Comparison of ENCODE assay signal across 8 cellular contexts in the genomic region with DNA sequence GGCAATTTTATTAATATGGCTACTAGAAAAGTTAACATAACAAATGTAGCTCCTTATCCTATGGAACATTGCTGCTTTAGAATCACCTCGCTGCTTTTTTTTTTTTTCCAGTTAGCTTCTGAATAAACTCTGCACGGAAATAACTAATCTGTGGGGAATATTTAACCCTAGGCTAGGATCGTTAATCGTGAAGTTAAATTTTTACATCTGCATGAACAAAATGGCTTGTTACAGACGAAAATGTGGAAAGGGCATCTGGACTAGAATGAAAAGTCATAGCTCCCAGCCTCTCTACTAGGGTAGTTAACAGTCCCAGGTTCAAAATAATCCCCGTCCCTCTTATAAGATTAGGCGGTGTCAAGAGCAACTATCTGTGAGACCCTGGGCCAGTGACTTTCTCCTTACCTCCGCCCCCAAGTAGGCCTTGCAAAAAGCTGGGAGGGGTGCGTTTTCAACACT. TPM values are rescaled to one million over a fixed set of nuclear protein-coding genes. Genes with fewer than 3 reads are reported as not detected.
DNase-seq lines count a peak whose midpoint lies in the region; ATAC-seq, FAIRE-seq and TF ChIP-seq lines count a peak whose summit lies in the region.

No MANE protein-coding gene starts in this region.

- no peaks in the 10 kb centered on the region for H4K20me1 ChIP-seq in HCT116 (ENCODE audit: insufficient read depth)
- H4K20me1 ChIP-seq in keratinocyte (ENCODE audit: control insufficient read depth, extremely low read depth, insufficient read depth, low read length), result no peaks in the 10 kb centered on the region

- TF ChIP-seq CTCF in AG09309 (IDR thresholded peaks at IDR 0.05; ENCODE audit: control insufficient read depth, insufficient read depth, low read depth, low read length, missing control alignments), result no peak
- no peak for TF ChIP-seq CTCF in HCT116 (IDR thresholded peaks at IDR 0.05 in 2 of 3, conservative IDR thresholded peaks at IDR 0.05 in 1 of 3; ENCODE audit: borderline replicate concordance in 1 of 3, insufficient read depth in 1 of 3, low read depth in 2 of 3, low read length in 2 of 3)
- no peak for TF ChIP-seq CTCF in keratinocyte (optimal IDR thresholded peaks at IDR 0.05 in 1 of 3, IDR thresholded peaks at IDR 0.05 in 1 of 3, conservative IDR thresholded peaks at IDR 0.05 in 1 of 3; ENCODE audit: extremely low read depth in 1 of 3, insufficient read depth in 2 of 3, low read length in 3 of 3)

- H3K36me3 ChIP-seq in HCT116 (ENCODE audit: control insufficient read depth in 1 of 2, insufficient read depth in 2 of 2, low read length in 2 of 2), result 0 out of 4 replicates have a peak, but pooled peaks cover 0 to 4% of the 10 kb centered on the region in 2 experiments
- H3K36me3 ChIP-seq in keratinocyte (ENCODE audit: control insufficient read depth in 2 of 2, extremely low read depth in 1 of 2, insufficient read depth in 2 of 2, low read length in 2 of 2), result peaks cover 0 to 2% of the 10 kb centered on the region in 2 experiments
- no peaks in the 10 kb centered on the region for H3K36me3 ChIP-seq in subcutaneous abdominal adipose tissue (ENCODE audit: control insufficient read depth in 5 of 5, insufficient read depth in 5 of 5, low read length in 5 of 5)

- H3K27ac ChIP-seq in HCT116 (ENCODE audit: low read depth, low read length) (peak overlapping the region; percentile 83), keratinocyte (ENCODE audit: control insufficient read depth, insufficient read depth, low read length) (peak overlapping the region; percentile 90), subcutaneous abdominal adipose tissue (ENCODE audit: low read depth, low read length) (peak overlapping the region; percentile 67)

- H3K79me2 ChIP-seq in HCT116 (ENCODE audit: insufficient read depth, low read length), result peaks cover 27% of the 10 kb centered on the region; the same call in 1 of the 2 replicates
- H3K79me2 ChIP-seq in keratinocyte (ENCODE audit: control insufficient read depth, insufficient read depth, low read length), result peaks cover 44% of the 10 kb centered on the region

- peak overlapping the region; percentile 88 for H3K4me3 Mint-ChIP-seq in activated T-helper 17 cell treated with anti-CD3 and anti-CD28 coated beads, Interleukin-2, amount 50 U/mL, for 72 hours

- RAD21 ChIA-PET in HCT116 (lab: Charles Lee; ENCODE audit: low non-redundant PET in 1 of 2, low total read pairs in 2 of 2, uncharacterized antibody in 2 of 2, unreplicated experiment in 2 of 2), result interaction anchor here in 1 of 2 experiments (1.0 kb wide), 1 partner anchor 141 kb away, joined by 3 read pairs; the partner anchor contains the start of gene P4HA2

- CTCF ChIA-PET in HCT116 (lab: Charles Lee), result interaction anchor here (0.7 to 3.4 kb wide), 8 partner anchors 94 to 451 kb away, joined by 3 to 14 read pairs (median 3); no protein-coding TSS in a partner anchor

- no peak for TF ChIP-seq RAD21 in HCT116 (IDR thresholded peaks at IDR 0.05; ENCODE audit: low read depth)

- no peaks in the 10 kb centered on the region for H3K9me3 Mint-ChIP-seq in activated T-helper 17 cell treated with anti-CD3 and anti-CD28 coated beads, Interleukin-2, amount 50 U/mL, for 72 hours

- H3K27me3 ChIP-seq in HCT116 (ENCODE audit: insufficient read depth, low read length), result no peaks in the 10 kb centered on the region
- no peaks in the 10 kb centered on the region for H3K27me3 ChIP-seq in keratinocyte (ENCODE audit: control insufficient read depth, extremely low read depth, insufficient read depth, low read length)
- H3K27me3 ChIP-seq in subcutaneous abdominal adipose tissue (ENCODE audit: control insufficient read depth in 5 of 5, insufficient read depth in 4 of 5, low read length in 5 of 5), result no peaks in the 10 kb centered on the region

- H3K4me1 Mint-ChIP-seq in activated T-helper 17 cell treated with anti-CD3 and anti-CD28 coated beads, Interleukin-2, amount 50 U/mL, for 72 hours, result no peaks in the 10 kb centered on the region

- FAIRE-seq in keratinocyte (lab: Jason Lieb, UNC), result no peak

- peak overlapping the region; percentile 46 for H2AFZ ChIP-seq in HCT116 (ENCODE audit: low read depth, low read length, poor library complexity, severe bottlenecking)
- peak overlapping the region; percentile 83 for H2AFZ ChIP-seq in keratinocyte (ENCODE audit: control insufficient read depth, low read length)

- peaks cover 2% of the 10 kb centered on the region for H3K9me1 ChIP-seq in keratinocyte (ENCODE audit: control insufficient read depth, extremely low read depth, insufficient read depth, low read length)

- H3K9me3 ChIP-seq in HCT116 (ENCODE audit: control insufficient read depth in 1 of 2, insufficient read depth in 1 of 2, low read depth in 1 of 2, low read length in 2 of 2) (no peaks in the 10 kb centered on the region), keratinocyte (ENCODE audit: control insufficient read depth, low read depth, low read length) (no peaks in the 10 kb centered on the region), subcutaneous abdominal adipose tissue (ENCODE audit: control insufficient read depth in 5 of 5, low read length in 5 of 5) (no peaks in the 10 kb centered on the region)

- H3K27me3 Mint-ChIP-seq in activated T-helper 17 cell treated with anti-CD3 and anti-CD28 coated beads, Interleukin-2, amount 50 U/mL, for 72 hours, result no peaks in the 10 kb centered on the region

- DNase-seq in AG09309 (ENCODE audit: low read depth) (no peak), HCT116 (ENCODE audit: low read depth, low spot score) (no peak), keratinocyte (ENCODE audit: low read depth, low spot score) (no peak), DMS153 treated with DMSO at 0.1 percent for 48 hours (lab: John Stamatoyannopoulos, UW; ENCODE audit: unreplicated experiment) (no peak), GF-D8 (lab: John Stamatoyannopoulos, UW) (no peak)

- ATAC-seq in HCT116, result peak; percentile 41; the same call in 1 of the 2 replicates
- ATAC-seq in activated T-helper 17 cell treated with anti-CD3 and anti-CD28 coated beads, Interleukin-2, amount 50 U/mL, for 72 hours (replicated peaks), result no peak
- ATAC-seq in GM19023 (IDR thresholded peaks at IDR 0.05; ENCODE audit: unreplicated experiment), result no peak

- H3K4me1 ChIP-seq in HCT116 (ENCODE audit: control insufficient read depth in 1 of 2, insufficient read depth in 2 of 2, low read length in 2 of 2), result peaks cover 18 to 53% of the 10 kb centered on the region in 2 experiments
- peaks cover 43% of the 10 kb centered on the region for H3K4me1 ChIP-seq in keratinocyte (ENCODE audit: control insufficient read depth, extremely low read depth, insufficient read depth, low read length)
- H3K4me1 ChIP-seq in subcutaneous abdominal adipose tissue (ENCODE audit: control insufficient read depth in 5 of 5, insufficient read depth in 5 of 5, low read length in 5 of 5), result peaks cover 2 to 59% (median 47%) of the 10 kb centered on the region in 5 donors

- peak overlapping the region; percentile 64 for H3K4me3 ChIP-seq in AG09309 (ENCODE audit: control insufficient read depth, low read depth, low read length)
- peak overlapping the region; percentile 71 to 75 for H3K4me3 ChIP-seq in HCT116 (replicated peaks in 1 of 2; ENCODE audit: low read depth in 1 of 2, low read length in 2 of 2)
- peak overlapping the region; percentile 58 to 88 (median 80) for H3K4me3 ChIP-seq in keratinocyte (ENCODE audit: control insufficient read depth in 2 of 3, extremely low read depth in 1 of 3, insufficient read depth in 2 of 3, low read depth in 1 of 3, low read length in 3 of 3)
- peak overlapping the region; percentile 70 to 83 (median 75) for H3K4me3 ChIP-seq in subcutaneous abdominal adipose tissue (ENCODE audit: low read depth in 1 of 5, low read length in 5 of 5)

- TF ChIP-seq POLR2A in HCT116 (IDR thresholded peaks at IDR 0.05; ENCODE audit: borderline replicate concordance, extremely low read depth, insufficient read depth, insufficient read length), result no peak

- peak overlapping the region; percentile 87 for H3K27ac Mint-ChIP-seq in activated T-helper 17 cell treated with anti-CD3 and anti-CD28 coated beads, Interleukin-2, amount 50 U/mL, for 72 hours

- intact Hi-C loops in HCT116 (cut with micrococcal nuclease), result loop anchor here (1.0 to 10.0 kb wide), 3 partner anchors 77 to 304 kb away; partner anchors contain the start of gene SLC22A4

- dilution Hi-C loops in keratinocyte (cut with MboI; ENCODE audit: extremely low pct_ligation_motif_present, low sequenced_read_pairs), result no loop called here

- peaks cover 4% of the 10 kb centered on the region for H3K36me3 Mint-ChIP-seq in activated T-helper 17 cell treated with anti-CD3 and anti-CD28 coated beads, Interleukin-2, amount 50 U/mL, for 72 hours (ENCODE audit: low read depth)

- H3K9me2 ChIP-seq in HCT116 (ENCODE audit: insufficient read depth), result no peaks in the 10 kb centered on the region

- POLR2A ChIA-PET in HCT116 (lab: Charles Lee), result interaction anchor here (0.9 to 2.2 kb wide), 3 partner anchors 10 to 122 kb away, joined by 3 to 12 read pairs (median 3); partner anchors contain the start of genes IRF1 and SLC22A4

- H3K4me2 ChIP-seq in HCT116 (ENCODE audit: low read length) (peak overlapping the region; percentile 94), keratinocyte (ENCODE audit: control insufficient read depth, extremely low read depth, insufficient read depth, low read depth, low read length) (peak overlapping the region; percentile 84)

- H3K9ac ChIP-seq in HCT116 (ENCODE audit: low read length) (peak overlapping the region; percentile 80), keratinocyte (ENCODE audit: control insufficient read depth, extremely low read depth, insufficient read depth, low read length) (peak overlapping the region; percentile 94), subcutaneous abdominal adipose tissue (ENCODE audit: low read length in 5 of 5) (peak overlapping the region in 4 of 5 donors; percentile 50 to 85 (median 82))

- BruUV-seq in HCT116 (replicated peaks; lab: Mats Ljungman, UMichigan), result TSS peak; percentile 71

TF ChIP-seq in HCT116, 20 proteins besides CTCF, POLR2A, EP300 and RAD21 (continues in another document):
- TF ChIP-seq CBX3 (IDR thresholded peaks at IDR 0.05; ENCODE audit: low read depth) (no peak), TCF7L2 (IDR thresholded peaks at IDR 0.05; ENCODE audit: borderline replicate concordance, extremely low read depth, insufficient read depth, insufficient read length) (no peak), ZNF274 (IDR thresholded peaks at IDR 0.05; ENCODE audit: low read depth, low read length) (no peak), YY1 (IDR thresholded peaks at IDR 0.05; ENCODE audit: extremely low read depth, insufficient replicate concordance, low read depth, low read length) (no peak)

RNA-seq across cellular contexts. Expression of gene SLC22A5, which starts 0.5 kb away (rescaled TPM):
- 9.9 TPM for total RNA-seq in HCT116 (2021; ENCODE audit: unreplicated experiment)
- polyA plus RNA-seq in HCT116 (2012), result 6.8 and 9.1 TPM in 2 replicates
- total RNA-seq in activated T-helper 17 cell treated with anti-CD3 and anti-CD28 coated beads, Interleukin-2, amount 50 U/mL, for 72 hours, result 1 to 10 TPM; 3.2 to 3.5 TPM
- 14.8 to 23.0 TPM (median 21.5 TPM) in 3 replicates for polyA plus RNA-seq in keratinocyte
- 2.4 TPM for polyA plus RNA-seq in keratinocyte (2011; ENCODE audit: low read depth)
- polyA plus RNA-seq in keratinocyte (2011; cell fraction: cytosol; rRNA removed), result 9.5 and 17.4 TPM in 2 replicates
- 56.3 and 66.2 TPM in 2 replicates for polyA plus RNA-seq in keratinocyte (2011; cell fraction: nucleus; rRNA removed)
- polyA plus RNA-seq in keratinocyte (2012; ENCODE audit: low replicate concordance), result 7.7 and 9.6 TPM in 2 replicates
- polyA minus RNA-seq in keratinocyte, result 43.5 to 54.4 TPM (median 46.9 TPM) in 3 replicates
- 18.8 TPM for polyA minus RNA-seq in keratinocyte (2011; cell fraction: cytosol; rRNA and poly(A)+ RNA removed)
- 29.9 and 37.5 TPM in 2 replicates for polyA minus RNA-seq in keratinocyte (2011; cell fraction: nucleus; rRNA and poly(A)+ RNA removed)
